ENCODE assay signal across 9 cellular contexts in genomic region chr12:65786041-65786440, GRCh38.
"Had no signal": no experiment of that assay in that cellular context is flagged by ENCODE, and none has a peak within 500 bp of the region (broad histone marks: within the 10 kb centered on the region; RNA-seq: fewer than 3 reads in every experiment).

No MANE protein-coding gene starts in this region.

- H3K27ac Mint-ChIP-seq: GM23338, H9, HFFc6 had no signal

- H3K9ac ChIP-seq: GM23248 had no signal

- H3K9me3 Mint-ChIP-seq: HFFc6 had no signal

- H3K27ac ChIP-seq: GM23248 had no signal

- DNase-seq: GM23248, GOT3, H7, H9, HCEC 1CT, HFFc6 had no signal

- H3K4me2 ChIP-seq: GM23338 had no signal

- H2AFZ ChIP-seq: GM23248, GM23338 had no signal

- H3K4me3 ChIP-seq: GM23248, GM23338, HAP-1 had no signal

- H3K4me3 Mint-ChIP-seq: GM23338, H9, HFFc6 had no signal

- H3K9me3 ChIP-seq: HAP-1 had no signal

- ATAC-seq: GM23338, HCT116 had no signal

- H3K36me3 ChIP-seq: HAP-1 had no signal
